Comparison of ENCODE assay signal across 9 cellular contexts in the genomic region with DNA sequence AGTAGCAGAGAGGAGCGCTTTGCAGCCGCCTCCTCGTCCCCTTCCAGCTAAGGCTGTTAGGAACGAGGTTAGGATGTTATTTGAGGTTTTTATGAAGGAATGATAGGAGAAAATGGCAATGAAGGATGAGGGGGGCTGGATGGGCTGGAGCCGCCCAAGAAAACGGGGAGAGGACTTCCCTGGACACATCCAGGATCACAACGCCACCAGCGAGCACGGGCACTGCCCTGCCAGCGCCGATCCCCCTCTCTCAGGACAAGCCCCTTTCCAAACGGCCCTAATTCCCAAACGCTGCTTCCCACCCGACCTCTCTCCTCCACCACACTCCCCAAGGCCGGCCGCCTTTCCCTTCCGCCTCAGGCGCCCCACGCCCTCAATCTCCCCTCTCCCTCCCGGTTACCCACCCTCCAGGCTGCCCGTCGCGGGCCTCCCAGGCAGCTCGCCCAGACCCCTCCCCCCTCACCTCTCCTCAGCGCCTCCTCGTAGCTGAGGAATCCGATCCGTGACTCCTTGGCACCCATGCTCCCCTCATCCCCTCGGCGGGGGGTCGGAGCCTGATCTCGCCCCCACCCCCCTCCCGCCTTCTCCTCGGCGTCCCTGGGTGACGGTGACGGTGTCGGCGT. TPM values are rescaled to one million over a fixed set of nuclear protein-coding genes. Genes with fewer than 3 reads are reported as not detected.
A peak's percentile ranks its signal among the peaks of the same experiment; 100 is the strongest.
DNase-seq lines count a peak whose midpoint lies in the region; ATAC-seq and FAIRE-seq lines count a peak whose summit lies in the region.
"Had no signal": no experiment of that assay in that cellular context is flagged by ENCODE, and none has a peak within 500 bp of the region (broad histone marks: within the 10 kb centered on the region; RNA-seq: fewer than 3 reads in every experiment).

No MANE protein-coding gene starts in this region.

- H3K9ac ChIP-seq in iPS-18a (ENCODE audit: low read length), result peak overlapping the region; percentile 76

- H3K27ac ChIP-seq in iPS-18a (ENCODE audit: low read length) (peak overlapping the region; percentile 71), small intestine (ENCODE audit: low read depth in 1 of 2, low read length in 1 of 2) (peak overlapping the region; percentile 79 to 94)

- H3K27me3 ChIP-seq in iPS-18a (ENCODE audit: control insufficient read depth, insufficient read depth, low read length) (no peaks in the 10 kb centered on the region), small intestine (ENCODE audit: control insufficient read depth in 2 of 2, insufficient read depth in 2 of 2, low read length in 2 of 2) (no peaks in the 10 kb centered on the region)

- H3K4me1 ChIP-seq in iPS-18a (ENCODE audit: control insufficient read depth, low read depth, low read length) (peaks cover 43% of the 10 kb centered on the region), small intestine (ENCODE audit: control insufficient read depth in 2 of 2, insufficient read depth in 1 of 2, low read depth in 1 of 2, low read length in 1 of 2) (no peaks in the 10 kb centered on the region)

- peak; percentile 19 for ATAC-seq in GM21360 (IDR thresholded peaks at IDR 0.05; ENCODE audit: unreplicated experiment)
- peak; percentile 21 for ATAC-seq in activated naive CD8-positive, alpha-beta T cell treated with anti-CD3 and anti-CD28 coated beads, Interleukin-2, amount 10 ng/mL, durations not matched to agents 7 days and 5 days (ENCODE audit: low read depth)

- H3K9me3 ChIP-seq in iPS-18a (ENCODE audit: control insufficient read depth, low read depth, low read length) (no peaks in the 10 kb centered on the region), small intestine (ENCODE audit: control insufficient read depth, low read depth) (no peaks in the 10 kb centered on the region)

- no peak for FAIRE-seq in small intestine (lab: Jason Lieb, UNC)

- peaks cover 6% of the 10 kb centered on the region for H3K36me3 Mint-ChIP-seq in activated naive CD8-positive, alpha-beta T cell treated with anti-CD3 and anti-CD28 coated beads, Interleukin-2, amount 10 ng/mL, durations not matched to agents 7 days and 5 days

- H3K36me3 ChIP-seq in iPS-18a (ENCODE audit: control insufficient read depth, low read depth, low read length) (no peaks in the 10 kb centered on the region), small intestine (ENCODE audit: control insufficient read depth in 2 of 2, insufficient read depth in 2 of 2, low read length in 2 of 2) (no peaks in the 10 kb centered on the region)

- peak; percentile 62 for DNase-seq in COLO668 (lab: John Stamatoyannopoulos, UW; ENCODE audit: unreplicated experiment)
- peak; percentile 67 for DNase-seq in HPDE6-E6E7 (ENCODE audit: extremely low spot score)
- no peak for DNase-seq in activated naive CD8-positive, alpha-beta T cell treated with anti-CD3 and anti-CD28 coated beads, Interleukin-2, amount 10 ng/mL, durations not matched to agents 7 days and 5 days
- DNase-seq in small intestine, result no peak
- DNase-seq in NK-92 (lab: John Stamatoyannopoulos, UW; ENCODE audit: unreplicated experiment), result no peak
- no peak for DNase-seq in D341Med (ENCODE audit: low spot score)

- peak overlapping the region; percentile 93 for H3K4me3 Mint-ChIP-seq in activated naive CD8-positive, alpha-beta T cell treated with anti-CD3 and anti-CD28 coated beads, Interleukin-2, amount 10 ng/mL, durations not matched to agents 7 days and 5 days

- WGBS in small intestine, 3 donors, result 0 to 2% (median 1%) methylated on average over 30 to 39 of the region's 39 CpGs

- no peaks in the 10 kb centered on the region for H3K27me3 Mint-ChIP-seq in activated naive CD8-positive, alpha-beta T cell treated with anti-CD3 and anti-CD28 coated beads, Interleukin-2, amount 10 ng/mL, durations not matched to agents 7 days and 5 days

- no peaks in the 10 kb centered on the region for H3K9me3 Mint-ChIP-seq in activated naive CD8-positive, alpha-beta T cell treated with anti-CD3 and anti-CD28 coated beads, Interleukin-2, amount 10 ng/mL, durations not matched to agents 7 days and 5 days

- H3K4me1 Mint-ChIP-seq in activated naive CD8-positive, alpha-beta T cell treated with anti-CD3 and anti-CD28 coated beads, Interleukin-2, amount 10 ng/mL, durations not matched to agents 7 days and 5 days, result peaks cover 47% of the 10 kb centered on the region

- peak overlapping the region; percentile 98 for H3K4me3 ChIP-seq in iPS-18a (ENCODE audit: low read length)
- H3K4me3 ChIP-seq in small intestine (ENCODE audit: low read depth in 1 of 2, low read length in 2 of 2), result peak overlapping the region; percentile 81 to 90

- peak overlapping the region; percentile 97 for H3K27ac Mint-ChIP-seq in activated naive CD8-positive, alpha-beta T cell treated with anti-CD3 and anti-CD28 coated beads, Interleukin-2, amount 10 ng/mL, durations not matched to agents 7 days and 5 days

- POLR2A ChIA-PET in activated naive CD8-positive, alpha-beta T cell treated with anti-CD3 and anti-CD28 coated beads, Interleukin-2, amount 10 ng/mL, durations not matched to agents 7 days and 5 days (lab: Charles Lee), result interaction anchor here (0.8 to 1.8 kb wide), 6 partner anchors 10 to 827 kb away, joined by 4 to 13 read pairs (median 4); a partner anchor contains a TSS

RNA-seq across cellular contexts. Expression of a gene that starts 0.4 kb away (rescaled TPM):
- total RNA-seq in activated naive CD8-positive, alpha-beta T cell treated with anti-CD3 and anti-CD28 coated beads, Interleukin-2, amount 10 ng/mL, durations not matched to agents 7 days and 5 days, result 10 to 100 TPM; 37.0 to 38.5 TPM
- polyA plus RNA-seq in small intestine, result 10 to 100 TPM; 10.3 to 18.6 (median 11.7) TPM

RNA-seq across cellular contexts. Expression of a gene that starts 30.8 kb away (rescaled TPM):
- not detected for total RNA-seq in activated naive CD8-positive, alpha-beta T cell treated with anti-CD3 and anti-CD28 coated beads, Interleukin-2, amount 10 ng/mL, durations not matched to agents 7 days and 5 days
- polyA plus RNA-seq in small intestine, result under 1 TPM in 1 of 3 donors, not detected in 2; 0.10 TPM
- total RNA-seq: SK-MEL-5 had no signal

Comparison
In these comparisons a context has a peak if more than half of its experiments do, and no peak if none do; other contexts are left out.
1. DNase-seq: peak in COLO668 (single experiment) and HPDE6-E6E7 (single experiment); none in activated naive CD8-positive, alpha-beta T cell treated with anti-CD3 and anti-CD28 coated beads, Interleukin-2, amount 10 ng/mL, durations not matched to agents 7 days and 5 days (single experiment), small intestine (single experiment), NK-92 (single experiment) and D341Med (single experiment).